Comparison of ENCODE assay signal across 1 cellular context in genomic region chr7:139457153-139457946, GRCh38.
TF ChIP-seq lines count a peak whose summit lies in the region.

No MANE protein-coding gene starts in this region.

TF ChIP-seq in GM23338, 12 proteins besides CTCF, POLR2A, EP300 and RAD21 (continued from another document):
- no peak for TF ChIP-seq ZNF462 (CRISPR knock-in tag; IDR thresholded peaks at IDR 0.05)
- no peak for TF ChIP-seq POLR2AphosphoS5 (IDR thresholded peaks at IDR 0.05; ENCODE audit: low read depth)
- no peak for TF ChIP-seq REST (IDR thresholded peaks at IDR 0.05; ENCODE audit: unreplicated experiment)
- TF ChIP-seq CREB1 (CRISPR knock-in tag; IDR thresholded peaks at IDR 0.05; ENCODE audit: low read depth), result no peak
- no peak for TF ChIP-seq NANOG (IDR thresholded peaks at IDR 0.05; ENCODE audit: borderline replicate concordance)
